In genomic region chr3:52685705-52686691, GRCh38 we compare ENCODE assay signal across 1 cellular context.
TF ChIP-seq lines count a peak whose summit lies in the region.

Gene GNL3 (plus strand): TSS chr3:52686032. CDS start chr3:52686093, 61 bp downstream.
Gene PBRM1 (minus strand): TSS chr3:52685913.

TF ChIP-seq in HepG2, 621 proteins besides CTCF, POLR2A, EP300 and RAD21 (continued from another document and continues in another):
- TF ChIP-seq ZNF816 (CRISPR knock-in tag; IDR thresholded peaks at IDR 0.05; ENCODE audit: borderline replicate concordance) (peak; percentile 71; the same call in 1 of the 2 replicates), E2F1 (CRISPR knock-in tag; IDR thresholded peaks at IDR 0.05) (peak; percentile 65), CBX5 (CRISPR knock-in tag; IDR thresholded peaks at IDR 0.05; ENCODE audit: borderline replicate concordance) (peak; percentile 66; the same call in 1 of the 2 replicates), THAP9 (CRISPR knock-in tag; IDR thresholded peaks at IDR 0.05; ENCODE audit: borderline replicate concordance) (peak; percentile 86; the same call in 1 of the 2 replicates), SRY (CRISPR knock-in tag; IDR thresholded peaks at IDR 0.05) (peak; percentile 89), ZBTB39 (CRISPR knock-in tag; IDR thresholded peaks at IDR 0.05) (0 out of 2 replicates have a peak, but pooled peaks have one; percentile 47), HOXA3 (CRISPR knock-in tag; IDR thresholded peaks at IDR 0.05) (peak; percentile 89), JUNB (CRISPR knock-in tag; IDR thresholded peaks at IDR 0.05; ENCODE audit: borderline replicate concordance) (no peak; the same call in 1 of the 2 replicates), RFX1 (IDR thresholded peaks at IDR 0.05) (no peak), DDIT3 (CRISPR knock-in tag; IDR thresholded peaks at IDR 0.05) (no peak), ZNF556 (CRISPR knock-in tag; IDR thresholded peaks at IDR 0.05; ENCODE audit: borderline replicate concordance) (peak; percentile 80; the same call in 1 of the 2 replicates), ZBED4 (CRISPR knock-in tag; IDR thresholded peaks at IDR 0.05; ENCODE audit: borderline replicate concordance) (no peak), MYC (CRISPR knock-in tag; IDR thresholded peaks at IDR 0.05; ENCODE audit: borderline replicate concordance) (peak; percentile 100), HIC2 (CRISPR knock-in tag; IDR thresholded peaks at IDR 0.05; ENCODE audit: low read depth) (no peak), TAF15 (IDR thresholded peaks at IDR 0.05; ENCODE audit: low read depth, low read length, poor library complexity, severe bottlenecking) (no peak), ZBTB26 (CRISPR knock-in tag; IDR thresholded peaks at IDR 0.05; ENCODE audit: borderline replicate concordance) (peak; percentile 74; the same call in 1 of the 2 replicates), ZNF83 (CRISPR knock-in tag; IDR thresholded peaks at IDR 0.05; ENCODE audit: borderline replicate concordance) (no peak; the same call in 1 of the 2 replicates), ZMYM2 (CRISPR knock-in tag; IDR thresholded peaks at IDR 0.05) (peak; percentile 39; the same call in 1 of the 2 replicates), JARID2 (CRISPR knock-in tag; IDR thresholded peaks at IDR 0.05; ENCODE audit: insufficient replicate concordance) (no peak), ZFP82 (CRISPR knock-in tag; IDR thresholded peaks at IDR 0.05; ENCODE audit: borderline replicate concordance) (no peak), ZNF468 (CRISPR knock-in tag; IDR thresholded peaks at IDR 0.05) (peak; percentile 87; the same call in 1 of the 2 replicates), USF2 (IDR thresholded peaks at IDR 0.05; ENCODE audit: low read depth, low read length) (0 out of 2 replicates have a peak, but pooled peaks have one; percentile 14), USF2 (CRISPR knock-in tag; IDR thresholded peaks at IDR 0.05; ENCODE audit: borderline replicate concordance) (peak; percentile 53; the same call in 1 of the 2 replicates), CBX2 (IDR thresholded peaks at IDR 0.05; ENCODE audit: low read depth, low read length) (no peak), CBX2 (CRISPR knock-in tag; IDR thresholded peaks at IDR 0.05; ENCODE audit: low read depth) (no peak), MZF1 (CRISPR knock-in tag; IDR thresholded peaks at IDR 0.05; ENCODE audit: borderline replicate concordance) (no peak), E2F5 (CRISPR knock-in tag; conservative IDR thresholded peaks at IDR 0.05) (peak; percentile 67), ZNF777 (CRISPR knock-in tag; IDR thresholded peaks at IDR 0.05) (0 out of 2 replicates have a peak, but pooled peaks have one; percentile 61), SPEN (CRISPR knock-in tag; IDR thresholded peaks at IDR 0.05; ENCODE audit: low read depth) (peak; percentile 97), ZNF75D (CRISPR knock-in tag; IDR thresholded peaks at IDR 0.05; ENCODE audit: borderline replicate concordance) (no peak), ZNF879 (CRISPR knock-in tag; IDR thresholded peaks at IDR 0.05) (peak; percentile 71; the same call in 1 of the 2 replicates), ZSCAN5A (CRISPR knock-in tag; IDR thresholded peaks at IDR 0.05; ENCODE audit: borderline replicate concordance) (peak; percentile 87; the same call in 1 of the 2 replicates), MIER3 (CRISPR knock-in tag; IDR thresholded peaks at IDR 0.05; ENCODE audit: borderline replicate concordance) (peak; percentile 79), FOSL2 (CRISPR knock-in tag; IDR thresholded peaks at IDR 0.05) (peak; percentile 78), KAT2B (IDR thresholded peaks at IDR 0.05; ENCODE audit: borderline replicate concordance, low read depth, low read length) (no peak), NFRKB (IDR thresholded peaks at IDR 0.05) (no peak), ATF1 (CRISPR knock-in tag; IDR thresholded peaks at IDR 0.05) (peak; percentile 87), NFIC (IDR thresholded peaks at IDR 0.05; ENCODE audit: low read length) (peak; percentile 40; the same call in 1 of the 2 replicates), ZNF704 (CRISPR knock-in tag; IDR thresholded peaks at IDR 0.05; ENCODE audit: borderline replicate concordance) (no peak), ZNF567 (CRISPR knock-in tag; IDR thresholded peaks at IDR 0.05; ENCODE audit: borderline replicate concordance) (no peak; the same call in 1 of the 2 replicates)
